In genomic region chr5:83342475-83342874, GRCh38 we compare ENCODE assay signal across 23 cellular contexts.
"Had no signal": no experiment of that assay in that cellular context is flagged by ENCODE, and none has a peak within 500 bp of the region (broad histone marks: within the 10 kb centered on the region; RNA-seq: fewer than 3 reads in every experiment).

No MANE protein-coding gene starts in this region.

- H3K27ac ChIP-seq: brain microvascular endothelial cell, gastrocnemius medialis, spleen, transverse colon, VCaP had no signal

- H3K4me1 ChIP-seq: gastrocnemius medialis, right atrium auricular region, spleen, transverse colon had no signal

- H3K4me3 ChIP-seq: esophagus muscularis mucosa, gastrocnemius medialis, right atrium auricular region, spleen, transverse colon had no signal

- H3K36me3 ChIP-seq: brain microvascular endothelial cell, esophagus muscularis mucosa, gastrocnemius medialis, right atrium auricular region, transverse colon had no signal

- FAIRE-seq: TTC549 had no signal

- H3K27me3 ChIP-seq: brain microvascular endothelial cell, esophagus muscularis mucosa, gastrocnemius medialis, right atrium auricular region, spleen, transverse colon had no signal

- H3K9me3 ChIP-seq: esophagus muscularis mucosa, gastrocnemius medialis, right atrium auricular region, transverse colon had no signal

- ATAC-seq: gastrocnemius medialis; naive thymus-derived CD8-positive, alpha-beta T cell had no signal

- DNase-seq: activated CD4-positive, alpha-beta T cell treated with anti-CD3 and anti-CD28 coated beads for 4 hours; activated CD4-positive, alpha-beta T cell treated with anti-CD3 and anti-CD28 coated beads, Interleukin-2, amount 50 U/mL, for 4 hours; activated CD8-positive, alpha-beta memory T cell treated with anti-CD3 and anti-CD28 coated beads for 24 hours; activated effector memory CD4-positive, alpha-beta T cell treated with Interleukin-2 at 50 U/mL for 16 hours; activated naive CD4-positive, alpha-beta T cell treated with Interleukin-2 at 50 U/mL for 16 hours; anterior cingulate cortex; brain microvascular endothelial cell; caudate nucleus; endodermal cell; gastrocnemius medialis; glutamatergic neuron; islet precursor cell; left cardiac atrium; naive thymus-derived CD8-positive, alpha-beta T cell; nucleus accumbens; spleen; stimulated activated naive CD4-positive, alpha-beta T cell treated with Interleukin-2 at 50 U/mL for 16 hours; T-helper 9 cell; transverse colon had no signal
